17 cellular contexts compared by ENCODE assay signal in genomic region chrX:10450229-10450958, GRCh38.
DNase-seq lines count a peak whose midpoint lies in the region; ATAC-seq and TF ChIP-seq lines count a peak whose summit lies in the region.
"Had no signal": no experiment of that assay in that cellular context is flagged by ENCODE, and none has a peak within 500 bp of the region (broad histone marks: within the 10 kb centered on the region; RNA-seq: fewer than 3 reads in every experiment).

No MANE protein-coding gene starts in this region.

- H2AFZ ChIP-seq in IMR-90 (replicated peaks; ENCODE audit: low read length, poor library complexity) (no peak overlapping the region), mesenchymal stem cell (ENCODE audit: low read depth, low read length) (no peak overlapping the region)
- H2AFZ ChIP-seq: PC-9 had no signal

- BruUV-seq in IMR-90 (replicated peaks; lab: Mats Ljungman, UMichigan) = no TSS peak

- POLR2A ChIA-PET in IMR-90 (lab: Charles Lee; ENCODE audit: unreplicated experiment) = no interaction called here

- H2AK9ac ChIP-seq in IMR-90 (replicated peaks; ENCODE audit: low read depth, low read length, poor library complexity) = no peak overlapping the region

- H2BK5ac ChIP-seq in IMR-90 (ENCODE audit: low read depth, low read length, poor library complexity, severe bottlenecking) (peak overlapping the region; percentile 91), mesenchymal stem cell (ENCODE audit: low read depth, low read length, poor library complexity, severe bottlenecking) (no peak overlapping the region)

- no peak for TF ChIP-seq POLR2A in IMR-90 (IDR thresholded peaks at IDR 0.05; ENCODE audit: low read depth, low read length)

- H3K9ac ChIP-seq in IMR-90 (ENCODE audit: low read depth, low read length) (no peak overlapping the region), mesenchymal stem cell (ENCODE audit: low read length) (no peak overlapping the region)
- H3K9ac ChIP-seq: BLaER1 had no signal

- H3K36me3 ChIP-seq in IMR-90 (ENCODE audit: control insufficient read depth, insufficient read depth, low read length) = peaks cover 19% of the 10 kb centered on the region
- H3K36me3 ChIP-seq in mesenchymal stem cell (ENCODE audit: control insufficient read depth in 1 of 2, insufficient read depth in 2 of 2, low read depth in 1 of 2, low read length in 2 of 2) = peaks cover 4 to 8% of the 10 kb centered on the region in 2 experiments
- H3K36me3 ChIP-seq: BLaER1 had no signal

- H3K4ac ChIP-seq in IMR-90 (ENCODE audit: low read depth, low read length) (peak overlapping the region; percentile 75; the same call in 1 of the 2 replicates), mesenchymal stem cell (ENCODE audit: low read depth in 1 of 2, low read length in 2 of 2) (no peak overlapping the region)

- no peak overlapping the region for H3K4me3 ChIP-seq in IMR-90 (ENCODE audit: insufficient read depth, low read depth, low read length)
- H3K4me3 ChIP-seq in choroid plexus epithelial cell (ENCODE audit: low read depth, low read length) = no peak overlapping the region
- H3K4me3 ChIP-seq in mesenchymal stem cell (ENCODE audit: insufficient read depth in 1 of 2, low read depth in 1 of 2, low read length in 2 of 2) = no peak overlapping the region
- H3K4me3 ChIP-seq in coronary artery = no peak overlapping the region
- H3K4me3 ChIP-seq: BLaER1, HAP-1, PC-9, vagina had no signal

- peak overlapping the region; percentile 49 to 87; a peak in 2 of 4 replicates for H4K8ac ChIP-seq in IMR-90 (ENCODE audit: low read depth in 2 of 2, low read length in 2 of 2)
- H4K8ac ChIP-seq in mesenchymal stem cell (ENCODE audit: low read length) = no peak overlapping the region

- TF ChIP-seq RAD21 in IMR-90 (IDR thresholded peaks at IDR 0.05; ENCODE audit: low read length) = no peak; the same call in 1 of the 2 replicates

- H3K79me1 ChIP-seq in IMR-90 (ENCODE audit: low read depth in 1 of 2, low read length in 2 of 2) (peaks cover 0 to 4% of the 10 kb centered on the region in 2 experiments; a peak in 1 of 4 replicates), mesenchymal stem cell (replicated peaks; ENCODE audit: low read length, poor library complexity, severe bottlenecking) (no peaks in the 10 kb centered on the region)

- intact Hi-C loops in IMR-90 (cut with micrococcal nuclease) = no loop called here

- H2BK20ac ChIP-seq in IMR-90 (ENCODE audit: low read depth, low read length) = 0 out of 2 replicates have a peak overlapping the region, but pooled peaks have one; percentile 80

- in situ Hi-C loops in IMR-90 (cut with MboI; ENCODE audit: low sequenced_read_pairs) = no loop called here

- H4K20me1 ChIP-seq in IMR-90 (ENCODE audit: insufficient read depth, low read length) = no peaks in the 10 kb centered on the region
- H4K20me1 ChIP-seq: BLaER1 had no signal

- no peak for TF ChIP-seq CTCF in IMR-90 (conservative IDR thresholded peaks at IDR 0.05; ENCODE audit: low read depth, low read length)
- no peak for TF ChIP-seq CTCF in choroid plexus epithelial cell (conservative IDR thresholded peaks at IDR 0.05; ENCODE audit: low read depth, low read length)
- no peak for TF ChIP-seq CTCF in coronary artery (IDR thresholded peaks at IDR 0.05)

- H4K5ac ChIP-seq in IMR-90 (ENCODE audit: low read depth, low read length) = no peak overlapping the region

- ATAC-seq in IMR-90 (ENCODE audit: low read depth) = peak; percentile 87
- no peak for ATAC-seq in HG03280 (IDR thresholded peaks at IDR 0.05; ENCODE audit: unreplicated experiment)
- ATAC-seq: stimulated activated naive B cell treated with anti-CD40 and anti-IgM and Interleukin-4, amounts not matched to agents 10 μg/mL and 1 μg/mL and 100 μg/mL, for 72 hours had no signal

- peak overlapping the region; percentile 52; the same call in 1 of the 2 replicates for H3K23ac ChIP-seq in IMR-90 (ENCODE audit: low read depth, low read length)
- no peak overlapping the region for H3K23ac ChIP-seq in mesenchymal stem cell (ENCODE audit: low read length in 2 of 2)

- DNase-seq in AG08396 (ENCODE audit: low spot score) (peak; percentile 8), IMR-90 (peak; percentile 82), choroid plexus epithelial cell (ENCODE audit: low read depth) (peak; percentile 80), mesenchymal stem cell (peak; percentile 44), coronary artery (ENCODE audit: low spot score) (no peak), GDM1 (lab: John Stamatoyannopoulos, UW) (no peak)
- DNase-seq in effector CD8-positive, alpha-beta T cell (lab: John Stamatoyannopoulos, UW) = no peak
- DNase-seq: activated CD4-positive, alpha-beta T cell treated with anti-CD3 and anti-CD28 coated beads for 4 hours; NCI-H1105; NCI-H446; stimulated activated naive B cell treated with anti-CD40 and anti-IgM and Interleukin-4, amounts not matched to agents 10 μg/mL and 1 μg/mL and 100 μg/mL, for 72 hours; T-helper 2 cell had no signal

- H2BK12ac ChIP-seq in mesenchymal stem cell (ENCODE audit: low read length in 2 of 2) = no peak overlapping the region

- H3K18ac ChIP-seq in IMR-90 (ENCODE audit: low read depth, low read length) (peak overlapping the region; percentile 76; the same call in 1 of the 2 replicates), mesenchymal stem cell (ENCODE audit: low read depth in 1 of 2, low read length in 2 of 2) (no peak overlapping the region)

- H2BK15ac ChIP-seq in IMR-90 (ENCODE audit: low read depth, low read length) = 0 out of 3 replicates have a peak overlapping the region, but pooled peaks have one; percentile 23
- no peak overlapping the region for H2BK15ac ChIP-seq in mesenchymal stem cell (ENCODE audit: low read depth, poor library complexity, severe bottlenecking)

- CTCF ChIA-PET in IMR-90 (lab: Yijun Ruan, JAX) = interaction anchor here (0.7 to 1.1 kb wide), 2 partner anchors 13 to 18 kb away, joined by 3 read pairs; no protein-coding TSS in a partner anchor

- H3K9me1 ChIP-seq in IMR-90 (ENCODE audit: insufficient read depth, low read length) = no peaks in the 10 kb centered on the region

- H3K4me1 ChIP-seq in IMR-90 (ENCODE audit: control insufficient read depth, insufficient read depth, low read length) (peaks cover 5% of the 10 kb centered on the region), mesenchymal stem cell (ENCODE audit: control insufficient read depth, insufficient read depth, low read depth, low read length) (peaks cover 7% of the 10 kb centered on the region)
- H3K4me1 ChIP-seq: BLaER1, HAP-1, vagina had no signal

- H2AK5ac ChIP-seq in IMR-90 (ENCODE audit: low read depth, low read length) = 0 out of 2 replicates have a peak overlapping the region, but pooled peaks have one; percentile 78
- no peak overlapping the region for H2AK5ac ChIP-seq in mesenchymal stem cell (ENCODE audit: low read length, severe bottlenecking)

- WGBS in IMR-90 (ENCODE audit: extremely low coverage in 2 of 2, insufficient read length in 1 of 2), 2 experiments = no CpG with 5 or more reads among the region's 5 CpGs
- WGBS in mesenchymal stem cell = 0% methylated on average over 1 of the region's 5 CpGs

- H3K56ac ChIP-seq in IMR-90 (ENCODE audit: extremely low read depth, insufficient read depth, low read length) = no peak overlapping the region

- dilution Hi-C loops in IMR-90 (cut with HindIII; ENCODE audit: low sequenced_read_pairs, unreplicated experiment) = no loop called here

- H3K27ac ChIP-seq in IMR-90 (ENCODE audit: insufficient read depth, low read length) (peak overlapping the region; percentile 55; the same call in 1 of the 2 replicates), mesenchymal stem cell (ENCODE audit: low read length, poor library complexity, severe bottlenecking) (peak overlapping the region; percentile 79), coronary artery (no peak overlapping the region)
- H3K27ac ChIP-seq: BLaER1, PC-9, vagina had no signal

- H3K4me2 ChIP-seq in IMR-90 (ENCODE audit: low read depth, low read length) = peak overlapping the region; percentile 10; the same call in 1 of the 2 replicates
- no peak overlapping the region for H3K4me2 ChIP-seq in mesenchymal stem cell (ENCODE audit: low read length, poor library complexity, severe bottlenecking)
- H3K4me2 ChIP-seq: BLaER1, PC-9 had no signal

- H3K14ac ChIP-seq in IMR-90 (replicated peaks; ENCODE audit: low read depth, low read length) (peak overlapping the region; percentile 69), mesenchymal stem cell (ENCODE audit: low read length in 2 of 2) (no peak overlapping the region)

- peak overlapping the region; percentile 56; the same call in 1 of the 2 replicates for H4K91ac ChIP-seq in IMR-90 (ENCODE audit: insufficient read depth, low read depth, low read length)
- H4K91ac ChIP-seq in mesenchymal stem cell (ENCODE audit: low read length) = no peak overlapping the region

- H2BK120ac ChIP-seq in IMR-90 (ENCODE audit: low read depth, low read length) (peak overlapping the region; percentile 89; the same call in 1 of the 2 replicates), mesenchymal stem cell (ENCODE audit: low read depth, low read length) (no peak overlapping the region)

- H3K9me3 ChIP-seq in IMR-90 (ENCODE audit: control insufficient read depth, insufficient read depth, low read length) (peaks cover 2% of the 10 kb centered on the region; the same call in 1 of the 2 replicates), mesenchymal stem cell (ENCODE audit: control insufficient read depth, low read length) (peaks cover 3% of the 10 kb centered on the region)
- H3K9me3 ChIP-seq: BLaER1, HAP-1, vagina had no signal

- no peaks in the 10 kb centered on the region for H3K27me3 ChIP-seq in IMR-90 (ENCODE audit: control insufficient read depth, insufficient read depth, low read length)
- no peaks in the 10 kb centered on the region for H3K27me3 ChIP-seq in mesenchymal stem cell (ENCODE audit: control insufficient read depth in 1 of 2, insufficient read depth in 1 of 2, low read length in 2 of 2)
- H3K27me3 ChIP-seq: vagina had no signal

TF ChIP-seq in IMR-90, 13 proteins besides CTCF, POLR2A, EP300 and RAD21:
- no peak for TF ChIP-seq MAFK (IDR thresholded peaks at IDR 0.05; ENCODE audit: low read depth, low read length)
- TF ChIP-seq BHLHE40 (IDR thresholded peaks at IDR 0.05; ENCODE audit: low read depth, low read length) = no peak
- no peak for TF ChIP-seq NFE2L2 (IDR thresholded peaks at IDR 0.05; ENCODE audit: low read depth, low read length)
- no peak for TF ChIP-seq CHD1 (IDR thresholded peaks at IDR 0.05; ENCODE audit: low read depth, low read length)
- no peak for TF ChIP-seq MXI1 (IDR thresholded peaks at IDR 0.05; ENCODE audit: borderline replicate concordance, low read depth, low read length)
- TF ChIP-seq MAZ (IDR thresholded peaks at IDR 0.05; ENCODE audit: borderline replicate concordance, low read depth, low read length) = no peak
- TF ChIP-seq FOS (IDR thresholded peaks at IDR 0.05; ENCODE audit: low read depth, low read length) = no peak

Comparison
In these comparisons a context has a peak if more than half of its experiments do, and no peak if none do; other contexts are left out.
1. DNase-seq: peak in AG08396 (single experiment), IMR-90 (single experiment), choroid plexus epithelial cell (single experiment) and mesenchymal stem cell (single experiment); none in effector CD8-positive, alpha-beta T cell (single experiment), coronary artery (single experiment) and GDM1 (single experiment).
2. H3K27ac ChIP-seq: peak in IMR-90 (single experiment) and mesenchymal stem cell (single experiment); none in coronary artery (0 of 2).